In the genomic region with DNA sequence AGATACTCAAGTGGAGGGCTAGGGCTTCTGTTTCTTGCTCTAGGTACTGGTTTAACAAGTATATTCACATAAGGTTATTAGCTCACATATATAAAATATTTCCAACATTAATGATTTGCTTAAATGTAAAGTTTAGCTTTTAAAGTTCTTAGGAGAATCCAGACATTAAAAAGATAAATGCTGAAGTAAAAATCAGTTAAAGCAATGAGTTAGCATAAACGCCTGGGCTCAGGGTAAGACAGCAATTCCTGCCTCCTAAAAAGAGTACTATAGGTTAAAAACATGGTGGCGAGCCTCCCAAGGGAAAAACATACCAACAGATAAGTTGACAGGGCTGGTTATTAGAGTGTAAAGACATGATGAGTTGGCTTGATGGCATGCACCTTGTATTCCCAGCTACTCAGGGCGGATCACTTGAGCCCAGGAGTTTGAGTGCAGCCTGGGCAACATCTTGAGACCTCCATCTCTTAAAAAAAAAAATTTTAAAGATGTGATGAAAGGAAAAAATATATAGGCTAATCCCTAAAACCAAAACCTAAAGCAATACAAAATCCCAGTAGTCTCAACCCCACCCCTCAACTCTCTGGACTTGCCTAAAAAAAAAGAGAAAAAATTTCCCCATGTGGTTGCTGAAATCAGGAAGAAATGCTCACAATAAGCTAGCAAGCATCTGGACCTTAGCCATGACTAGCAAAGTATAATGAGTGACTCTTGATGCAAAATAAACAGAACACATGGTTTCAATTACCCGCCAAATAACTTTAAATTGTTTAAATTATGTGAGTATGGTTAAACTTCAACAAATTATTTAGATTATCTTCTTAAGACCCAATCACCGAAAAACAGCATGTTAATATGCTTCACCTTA, we compare ENCODE assay signal across 8 cellular contexts. TPM values are rescaled to one million over a fixed set of nuclear protein-coding genes. Genes with fewer than 3 reads are reported as not detected.
A peak's percentile ranks its signal among the peaks of the same experiment; 100 is the strongest.
DNase-seq lines count a peak whose midpoint lies in the region; FAIRE-seq and TF ChIP-seq lines count a peak whose summit lies in the region.

No MANE protein-coding gene starts in this region.

- no peaks in the 10 kb centered on the region for H3K9me1 ChIP-seq in endothelial cell of umbilical vein (replicated peaks; ENCODE audit: control insufficient read depth, extremely low read depth, insufficient read depth, low read length)

- WGBS in sigmoid colon, 2 donors, result 53 to 71% methylated on average over 5 of the region's 5 CpGs

- POLR2A ChIA-PET in endothelial cell of umbilical vein (lab: Charles Lee), result no interaction called here

- peaks cover 90% of the 10 kb centered on the region for H3K79me2 ChIP-seq in OCI-LY3 (ENCODE audit: low read length)
- H3K79me2 ChIP-seq in endothelial cell of umbilical vein (ENCODE audit: control insufficient read depth, insufficient read depth, low read length), result peaks cover 83% of the 10 kb centered on the region

- BruUV-seq in endothelial cell of umbilical vein (replicated peaks; lab: Mats Ljungman, UMichigan), result no TSS peak

- H3K27ac ChIP-seq in OCI-LY3 (ENCODE audit: low read length) (no peak overlapping the region), endothelial cell of umbilical vein (ENCODE audit: insufficient read depth, low read depth, low read length) (no peak overlapping the region), sigmoid colon (peak overlapping the region; percentile 99 to 100 (median 100)), Peyer's patch (peak overlapping the region in 1 of 4 donors; percentile 18)

- DNase-seq in NCI-H2196 (lab: John Stamatoyannopoulos, UW; ENCODE audit: unreplicated experiment), result peak; percentile 23
- no peak for DNase-seq in NCI-H2196 treated with DMSO at 0.1 percent for 48 hours (lab: John Stamatoyannopoulos, UW; ENCODE audit: unreplicated experiment)
- DNase-seq in endothelial cell of umbilical vein (ENCODE audit: low read depth, low spot score), result peak; percentile 41
- DNase-seq in sigmoid colon, result no peak
- no peak for DNase-seq in NK-92 (lab: John Stamatoyannopoulos, UW; ENCODE audit: unreplicated experiment)
- no peak for DNase-seq in Peyer's patch
- DNase-seq in inferior parietal cortex (ENCODE audit: extremely low spot score), result no peak

- CTCF ChIA-PET in endothelial cell of umbilical vein (lab: Charles Lee), result interaction anchor here (0.6 to 2.9 kb wide), 7 partner anchors 13 to 334 kb away, joined by 3 to 16 read pairs (median 7); no protein-coding TSS in a partner anchor

- TF ChIP-seq POLR2A in endothelial cell of umbilical vein (IDR thresholded peaks at IDR 0.05; ENCODE audit: low read depth, low read length) (no peak), sigmoid colon (IDR thresholded peaks at IDR 0.05) (no peak), Peyer's patch (IDR thresholded peaks at IDR 0.05) (no peak)

- peaks cover 51% of the 10 kb centered on the region for H3K36me3 ChIP-seq in OCI-LY3 (replicated peaks; ENCODE audit: low read depth, low read length)
- peaks cover 9 to 15% of the 10 kb centered on the region in 2 experiments for H3K36me3 ChIP-seq in endothelial cell of umbilical vein (ENCODE audit: control insufficient read depth in 2 of 2, extremely low read depth in 1 of 2, insufficient read depth in 2 of 2, low read length in 2 of 2)
- H3K36me3 ChIP-seq in sigmoid colon, result peaks cover 0 to 46% (median 10%) of the 10 kb centered on the region in 4 donors
- H3K36me3 ChIP-seq in Peyer's patch, result peaks cover 0 to 44% (median 0%) of the 10 kb centered on the region in 3 donors

- dilution Hi-C loops in endothelial cell of umbilical vein (cut with MboI; ENCODE audit: extremely low pct_ligation_motif_present, low sequenced_read_pairs), result no loop called here

- no peak for FAIRE-seq in endothelial cell of umbilical vein (lab: Jason Lieb, UNC)

- no peak for TF ChIP-seq EP300 in sigmoid colon (IDR thresholded peaks at IDR 0.05)

- H3K4me2 ChIP-seq in OCI-LY3 (ENCODE audit: low read length) (peak overlapping the region; percentile 80), endothelial cell of umbilical vein (ENCODE audit: insufficient read depth, low read length) (peak overlapping the region; percentile 98)

- TF ChIP-seq CTCF in OCI-LY3 (IDR thresholded peaks at IDR 0.05; ENCODE audit: low read depth, low read length) (no peak), endothelial cell of umbilical vein (IDR thresholded peaks at IDR 0.05; ENCODE audit: extremely low read depth in 1 of 2, insufficient read depth in 1 of 2, low read depth in 1 of 2, low read length in 2 of 2) (no peak), sigmoid colon (IDR thresholded peaks at IDR 0.05) (no peak), Peyer's patch (IDR thresholded peaks at IDR 0.05) (no peak)

- intact Hi-C loops in endothelial cell of umbilical vein (cut with micrococcal nuclease), result loop anchor here (5.0 kb wide), 1 partner anchor 272 kb away; a partner anchor contains a TSS
- intact Hi-C loops in sigmoid colon (cut with DNase I), result loop anchor here (5.0 kb wide), 2 partner anchors 73 to 417 kb away; a partner anchor contains a TSS

- H3K4me3 ChIP-seq in OCI-LY3 (ENCODE audit: low read length) (no peak overlapping the region), endothelial cell of umbilical vein (replicated peaks in 1 of 3; ENCODE audit: insufficient read depth in 1 of 3, low read depth in 1 of 3, low read length in 3 of 3) (peak overlapping the region in 1 of 3 experiments; percentile 99), sigmoid colon (peak overlapping the region in 2 of 4 donors; percentile 9 to 76), Peyer's patch (peak overlapping the region in 1 of 4 donors; percentile 3)

- H2AFZ ChIP-seq in OCI-LY3 (ENCODE audit: low read depth, low read length) (no peak overlapping the region), endothelial cell of umbilical vein (ENCODE audit: low read depth, low read length) (no peak overlapping the region)

- H3K4me1 ChIP-seq in OCI-LY3 (ENCODE audit: low read length) (peaks cover 26% of the 10 kb centered on the region), endothelial cell of umbilical vein (ENCODE audit: control insufficient read depth, extremely low read depth, insufficient read depth, low read length) (peaks cover 17% of the 10 kb centered on the region), sigmoid colon (peaks cover 0 to 69% (median 66%) of the 10 kb centered on the region in 4 donors), Peyer's patch (peaks cover 0 to 28% (median 3%) of the 10 kb centered on the region in 4 donors)

- H3K9ac ChIP-seq in OCI-LY3 (ENCODE audit: low read length) (no peak overlapping the region), endothelial cell of umbilical vein (replicated peaks; ENCODE audit: extremely low read depth, insufficient read depth, low read length) (no peak overlapping the region)

- no peaks in the 10 kb centered on the region for H3K9me3 ChIP-seq in OCI-LY3 (ENCODE audit: insufficient read depth, low read length)
- H3K9me3 ChIP-seq in endothelial cell of umbilical vein (replicated peaks; ENCODE audit: control insufficient read depth, insufficient read depth, low read length), result no peaks in the 10 kb centered on the region
- no peaks in the 10 kb centered on the region for H3K9me3 ChIP-seq in sigmoid colon
- H3K9me3 ChIP-seq in Peyer's patch, result no peaks in the 10 kb centered on the region

- H4K20me1 ChIP-seq in OCI-LY3 (ENCODE audit: insufficient read depth, low read length) (peaks cover 39% of the 10 kb centered on the region), endothelial cell of umbilical vein (replicated peaks; ENCODE audit: control insufficient read depth, extremely low read depth, insufficient read depth, low read length) (peaks cover 21% of the 10 kb centered on the region)

- no peaks in the 10 kb centered on the region for H3K27me3 ChIP-seq in OCI-LY3 (ENCODE audit: low read depth, low read length)
- H3K27me3 ChIP-seq in endothelial cell of umbilical vein (ENCODE audit: control insufficient read depth in 2 of 2, insufficient read depth in 2 of 2, low read length in 2 of 2), result no peaks in the 10 kb centered on the region
- no peaks in the 10 kb centered on the region for H3K27me3 ChIP-seq in sigmoid colon
- no peaks in the 10 kb centered on the region for H3K27me3 ChIP-seq in Peyer's patch

TF ChIP-seq in endothelial cell of umbilical vein, 7 proteins besides CTCF, POLR2A, EP300 and RAD21:
- TF ChIP-seq MYC (IDR thresholded peaks at IDR 0.05; ENCODE audit: low read depth, low read length), result no peak
- no peak for TF ChIP-seq EZH2 (IDR thresholded peaks at IDR 0.05; ENCODE audit: borderline replicate concordance, low read depth, low read length, severe bottlenecking)
- no peak for TF ChIP-seq FOS (IDR thresholded peaks at IDR 0.05; ENCODE audit: borderline replicate concordance, insufficient read depth, low read length)
- TF ChIP-seq GATA2 (IDR thresholded peaks at IDR 0.05; ENCODE audit: insufficient read depth, insufficient read length, low read depth, low read length), result no peak
- TF ChIP-seq, protein P1, sequence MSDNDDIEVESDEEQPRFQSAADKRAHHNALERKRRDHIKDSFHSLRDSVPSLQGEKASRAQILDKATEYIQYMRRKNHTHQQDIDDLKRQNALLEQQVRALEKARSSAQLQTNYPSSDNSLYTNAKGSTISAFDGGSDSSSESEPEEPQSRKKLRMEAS (IDR thresholded peaks at IDR 0.05; ENCODE audit: insufficient read depth, insufficient read length), result no peak
- no peak for TF ChIP-seq POLR2AphosphoS5 (IDR thresholded peaks at IDR 0.05; ENCODE audit: insufficient read depth, low read depth, low read length)
- no peak for TF ChIP-seq JUN (IDR thresholded peaks at IDR 0.05; ENCODE audit: borderline replicate concordance, insufficient read depth, insufficient read length, low read depth)

RNA-seq across cellular contexts. Expression of a gene that starts 3.6 kb away (rescaled TPM):
- 67.2 and 70.2 TPM in 2 replicates for total RNA-seq in endothelial cell of umbilical vein
- polyA plus RNA-seq in endothelial cell of umbilical vein, result 35.7 and 38.1 TPM in 2 replicates
- polyA plus RNA-seq in endothelial cell of umbilical vein (2011; cell fraction: cytosol; rRNA removed), result 35.8 and 37.3 TPM in 2 replicates
- 26.4 and 32.3 TPM in 2 replicates for polyA plus RNA-seq in endothelial cell of umbilical vein (2011; cell fraction: nucleus; rRNA removed)
- 39.4 and 45.3 TPM in 2 replicates for polyA plus RNA-seq in endothelial cell of umbilical vein (2012)
- polyA minus RNA-seq in endothelial cell of umbilical vein, result 56.7 and 57.9 TPM in 2 replicates
- 144 TPM for polyA minus RNA-seq in endothelial cell of umbilical vein (2011; cell fraction: cytosol; rRNA and poly(A)+ RNA removed)
- 34.0 and 35.4 TPM in 2 replicates for polyA minus RNA-seq in endothelial cell of umbilical vein (2011; cell fraction: nucleus; rRNA and poly(A)+ RNA removed)
- total RNA-seq in sigmoid colon, result 100 to 1,000 TPM; 170 to 247 (median 192) TPM
- polyA plus RNA-seq in sigmoid colon, result 100 to 1,000 TPM in 1 of 3 donors, 10 to 100 TPM in 2; 63.6 to 127 (median 94.3) TPM
- total RNA-seq in Peyer's patch, result 10 to 100 TPM; 63.5 to 93.7 (median 75.1) TPM

Comparison
In these comparisons a context has a peak if more than half of its experiments do, and no peak if none do; other contexts are left out.
1. DNase-seq: peak in NCI-H2196 (single experiment) and endothelial cell of umbilical vein (single experiment); none in NCI-H2196 treated with DMSO at 0.1 percent for 48 hours (single experiment), sigmoid colon (single experiment), NK-92 (single experiment), Peyer's patch (0 of 3) and inferior parietal cortex (single experiment).
2. H3K27ac ChIP-seq: peak in sigmoid colon (4 of 4); none in OCI-LY3 (single experiment) and endothelial cell of umbilical vein (single experiment).